ENCODE assay signal across 23 cellular contexts in the genomic region with DNA sequence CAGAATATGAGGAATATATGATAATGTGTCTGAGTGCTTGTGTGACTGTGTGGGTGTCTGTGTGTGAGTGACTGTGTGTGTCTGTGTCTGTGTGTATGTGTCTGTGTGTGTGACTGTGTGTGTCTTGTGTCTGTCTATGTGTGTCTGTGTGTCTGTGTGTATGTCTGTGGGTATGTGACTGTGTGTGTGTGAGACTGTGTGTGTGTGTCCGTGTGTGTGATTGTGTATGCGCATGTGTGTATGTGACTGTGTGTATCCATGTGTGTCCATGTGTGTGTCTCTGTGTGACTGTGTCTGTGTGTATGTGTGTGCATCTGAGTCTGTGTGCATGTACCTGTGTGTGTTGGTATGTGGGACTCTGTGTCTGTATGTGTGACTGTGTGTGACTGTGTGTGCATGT.
A peak's percentile ranks its signal among the peaks of the same experiment; 100 is the strongest.
DNase-seq lines count a peak whose midpoint lies in the region; ATAC-seq, FAIRE-seq and TF ChIP-seq lines count a peak whose summit lies in the region.
"Had no signal": no experiment of that assay in that cellular context is flagged by ENCODE, and none has a peak within 500 bp of the region (broad histone marks: within the 10 kb centered on the region; RNA-seq: fewer than 3 reads in every experiment).

No MANE protein-coding gene starts in this region.

- H3K4me3 Mint-ChIP-seq in nephron progenitor cell: no peak overlapping the region
- no peak overlapping the region for H3K4me3 Mint-ChIP-seq in activated T-cell treated with anti-CD3 and anti-CD28 coated beads, Interleukin-2, amount 50 U/mL, for 24 hours
- H3K4me3 Mint-ChIP-seq: CD4-positive, CD25-positive, alpha-beta regulatory T cell; CD8-positive, alpha-beta memory T cell had no signal

- no peak overlapping the region for H3K27ac ChIP-seq in HEK293 (ENCODE audit: extremely low read depth, low read depth, low read length)
- H3K27ac ChIP-seq: GM23248, HL-60 had no signal

- no peaks in the 10 kb centered on the region for H3K9me3 ChIP-seq in HEK293 (ENCODE audit: control insufficient read depth, insufficient read depth, low read depth, low read length)
- H3K9me3 ChIP-seq: BE2C had no signal

- no peak for DNase-seq in bronchial epithelial cell (ENCODE audit: low read depth)
- no peak for DNase-seq in nephron progenitor cell
- no peak for DNase-seq in urothelium cell line (ENCODE audit: low spot score)
- DNase-seq in sciatic nerve (ENCODE audit: low spot score): no peak
- no peak for DNase-seq in activated T-cell treated with anti-CD3 and anti-CD28 coated beads, Interleukin-2, amount 50 U/mL, for 24 hours
- DNase-seq in stimulated activated CD4-positive, alpha-beta T cell treated with anti-CD3 and anti-CD28 coated beads, Interleukin-2, amount 100 ng/mL, for 24 hours: no peak
- DNase-seq: BE2C; C1 segment of cervical spinal cord; CD4-positive, CD25-positive, alpha-beta regulatory T cell; CD8-positive, alpha-beta memory T cell; COR-L47; DMS 273 treated with DMSO at 0.1 percent for 48 hours; DMS53; DND-41; EL; GM23248; KG1 had no signal

- intact Hi-C loops in sciatic nerve (cut with DNase I): no loop called here

- H3K4me1 ChIP-seq in HEK293 (ENCODE audit: control insufficient read depth, insufficient read depth, low read length): no peaks in the 10 kb centered on the region
- H3K4me1 ChIP-seq: BE2C had no signal

- no peaks in the 10 kb centered on the region for H3K36me3 ChIP-seq in HEK293 (ENCODE audit: control insufficient read depth in 2 of 2, insufficient read depth in 1 of 2, low read length in 2 of 2)
- H3K36me3 ChIP-seq in bronchial epithelial cell (ENCODE audit: control insufficient read depth, insufficient read depth, low read length): no peaks in the 10 kb centered on the region
- H3K36me3 ChIP-seq: BE2C had no signal

- POLR2A ChIA-PET in HEK293 (lab: Yijun Ruan, JAX): no interaction called here

- FAIRE-seq in bronchial epithelial cell (lab: Jason Lieb, UNC) (peak; percentile 76), urothelium cell line (lab: Jason Lieb, UNC) (peak; percentile 83)
- FAIRE-seq: GM12878, GM19239, H54 had no signal

- H3K36me3 Mint-ChIP-seq in nephron progenitor cell (ENCODE audit: low read depth): no peaks in the 10 kb centered on the region
- H3K36me3 Mint-ChIP-seq in activated T-cell treated with anti-CD3 and anti-CD28 coated beads, Interleukin-2, amount 50 U/mL, for 24 hours (ENCODE audit: low read depth): no peaks in the 10 kb centered on the region
- H3K36me3 Mint-ChIP-seq: CD4-positive, CD25-positive, alpha-beta regulatory T cell; CD8-positive, alpha-beta memory T cell; IgD-negative memory B cell had no signal

- H3K27me3 ChIP-seq in bronchial epithelial cell (ENCODE audit: control insufficient read depth, insufficient read depth, low read length): no peaks in the 10 kb centered on the region
- H3K27me3 ChIP-seq: BE2C had no signal

- H3K27me3 Mint-ChIP-seq in nephron progenitor cell (ENCODE audit: low read depth, poor library complexity): peaks cover 12% of the 10 kb centered on the region
- peaks cover 26% of the 10 kb centered on the region for H3K27me3 Mint-ChIP-seq in activated T-cell treated with anti-CD3 and anti-CD28 coated beads, Interleukin-2, amount 50 U/mL, for 24 hours
- H3K27me3 Mint-ChIP-seq: CD4-positive, CD25-positive, alpha-beta regulatory T cell; IgD-negative memory B cell had no signal

- no peaks in the 10 kb centered on the region for H3K9me3 Mint-ChIP-seq in nephron progenitor cell
- H3K9me3 Mint-ChIP-seq in activated T-cell treated with anti-CD3 and anti-CD28 coated beads, Interleukin-2, amount 50 U/mL, for 24 hours: peaks cover 5% of the 10 kb centered on the region

- peak overlapping the region; percentile 0 for H3K27ac Mint-ChIP-seq in nephron progenitor cell
- H3K27ac Mint-ChIP-seq in activated T-cell treated with anti-CD3 and anti-CD28 coated beads, Interleukin-2, amount 50 U/mL, for 24 hours: no peak overlapping the region
- H3K27ac Mint-ChIP-seq: CD4-positive, CD25-positive, alpha-beta regulatory T cell; CD8-positive, alpha-beta memory T cell; IgD-negative memory B cell had no signal

- TF ChIP-seq CTCF in HEK293 (tag by site-specific recombination; IDR thresholded peaks at IDR 0.05): no peak
- no peak for TF ChIP-seq CTCF in bronchial epithelial cell (IDR thresholded peaks at IDR 0.05; ENCODE audit: insufficient read depth, low read length, severe bottlenecking)
- no peak for TF ChIP-seq CTCF in nephron progenitor cell (IDR thresholded peaks at IDR 0.05)

- ATAC-seq in sciatic nerve: no peak
- ATAC-seq: GM12878 had no signal

- H3K4me3 ChIP-seq in HEK293 (ENCODE audit: low read depth, low read length): no peak overlapping the region
- H3K4me3 ChIP-seq in bronchial epithelial cell (ENCODE audit: low read depth, low read length): no peak overlapping the region
- H3K4me3 ChIP-seq: GM12878, GM23248 had no signal

- CTCF ChIA-PET in HEK293 (lab: Yijun Ruan, JAX): no interaction called here

- no peaks in the 10 kb centered on the region for H3K4me1 Mint-ChIP-seq in nephron progenitor cell
- H3K4me1 Mint-ChIP-seq in activated T-cell treated with anti-CD3 and anti-CD28 coated beads, Interleukin-2, amount 50 U/mL, for 24 hours (ENCODE audit: low read depth): no peaks in the 10 kb centered on the region
- H3K4me1 Mint-ChIP-seq: CD4-positive, CD25-positive, alpha-beta regulatory T cell; CD8-positive, alpha-beta memory T cell had no signal

TF ChIP-seq in HEK293, 187 proteins besides CTCF, POLR2A, EP300 and RAD21:
- TF ChIP-seq ZBTB20 (tag by site-specific recombination; IDR thresholded peaks at IDR 0.05): no peak
- TF ChIP-seq ZNF585B (tag by site-specific recombination; IDR thresholded peaks at IDR 0.05): no peak
- TF ChIP-seq ZNF658 (tag by site-specific recombination; IDR thresholded peaks at IDR 0.05): no peak
- TF ChIP-seq, protein P1, sequence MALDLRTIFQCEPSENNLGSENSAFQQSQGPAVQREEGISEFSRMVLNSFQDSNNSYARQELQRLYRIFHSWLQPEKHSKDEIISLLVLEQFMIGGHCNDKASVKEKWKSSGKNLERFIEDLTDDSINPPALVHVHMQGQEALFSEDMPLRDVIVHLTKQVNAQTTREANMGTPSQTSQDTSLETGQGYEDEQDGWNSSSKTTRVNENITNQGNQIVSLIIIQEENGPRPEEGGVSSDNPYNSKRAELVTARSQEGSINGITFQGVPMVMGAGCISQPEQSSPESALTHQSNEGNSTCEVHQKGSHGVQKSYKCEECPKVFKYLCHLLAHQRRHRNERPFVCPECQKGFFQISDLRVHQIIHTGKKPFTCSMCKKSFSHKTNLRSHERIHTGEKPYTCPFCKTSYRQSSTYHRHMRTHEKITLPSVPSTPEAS (tag by site-specific recombination; IDR thresholded peaks at IDR 0.05): peak; percentile 66
